In the genomic region with DNA sequence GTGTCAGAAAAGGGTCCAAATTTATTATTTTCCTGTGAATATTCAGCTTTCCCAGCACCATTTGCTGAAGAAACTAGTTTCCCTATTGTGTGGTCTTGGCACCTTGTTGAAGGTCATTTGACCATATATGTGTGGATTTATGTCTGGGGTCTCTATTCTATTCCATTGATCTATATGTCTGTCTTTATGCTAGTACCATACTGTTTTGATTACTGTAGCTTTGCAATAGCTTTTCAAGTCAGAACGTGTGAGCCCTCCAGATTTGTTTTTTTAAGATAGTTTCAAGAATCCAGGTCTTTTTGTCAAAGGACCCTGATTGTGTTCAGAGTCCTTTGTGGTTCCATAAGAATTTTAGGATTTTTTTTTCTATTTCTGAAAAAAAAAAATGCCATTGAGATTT, we compare ENCODE assay signal across 3 cellular contexts.
A peak's percentile ranks its signal among the peaks of the same experiment; 100 is the strongest.
TF ChIP-seq lines count a peak whose summit lies in the region.

No MANE protein-coding gene starts in this region.

TF ChIP-seq in HCT116, 20 proteins besides CTCF, POLR2A, EP300 and RAD21:
- no peak for TF ChIP-seq EGR1 (IDR thresholded peaks at IDR 0.05; ENCODE audit: low read depth)
- TF ChIP-seq CBX3 (IDR thresholded peaks at IDR 0.05; ENCODE audit: low read depth) = peak; percentile 25; the same call in 1 of the 2 replicates

TF ChIP-seq in WTC11, 78 proteins besides CTCF, POLR2A, EP300 and RAD21:
- no peak for TF ChIP-seq ZNF317 (CRISPR knock-in tag; IDR thresholded peaks at IDR 0.05; ENCODE audit: borderline replicate concordance, low read depth)
- TF ChIP-seq, protein P1, sequence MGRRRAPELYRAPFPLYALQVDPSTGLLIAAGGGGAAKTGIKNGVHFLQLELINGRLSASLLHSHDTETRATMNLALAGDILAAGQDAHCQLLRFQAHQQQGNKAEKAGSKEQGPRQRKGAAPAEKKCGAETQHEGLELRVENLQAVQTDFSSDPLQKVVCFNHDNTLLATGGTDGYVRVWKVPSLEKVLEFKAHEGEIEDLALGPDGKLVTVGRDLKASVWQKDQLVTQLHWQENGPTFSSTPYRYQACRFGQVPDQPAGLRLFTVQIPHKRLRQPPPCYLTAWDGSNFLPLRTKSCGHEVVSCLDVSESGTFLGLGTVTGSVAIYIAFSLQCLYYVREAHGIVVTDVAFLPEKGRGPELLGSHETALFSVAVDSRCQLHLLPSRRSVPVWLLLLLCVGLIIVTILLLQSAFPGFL (CRISPR knock-in tag; IDR thresholded peaks at IDR 0.05; ENCODE audit: borderline replicate concordance) = no peak
- TF ChIP-seq GTF2I (CRISPR knock-in tag; conservative IDR thresholded peaks at IDR 0.05) = 0 out of 2 replicates have a peak, but pooled peaks have one; percentile 41
- TF ChIP-seq, protein P2, sequence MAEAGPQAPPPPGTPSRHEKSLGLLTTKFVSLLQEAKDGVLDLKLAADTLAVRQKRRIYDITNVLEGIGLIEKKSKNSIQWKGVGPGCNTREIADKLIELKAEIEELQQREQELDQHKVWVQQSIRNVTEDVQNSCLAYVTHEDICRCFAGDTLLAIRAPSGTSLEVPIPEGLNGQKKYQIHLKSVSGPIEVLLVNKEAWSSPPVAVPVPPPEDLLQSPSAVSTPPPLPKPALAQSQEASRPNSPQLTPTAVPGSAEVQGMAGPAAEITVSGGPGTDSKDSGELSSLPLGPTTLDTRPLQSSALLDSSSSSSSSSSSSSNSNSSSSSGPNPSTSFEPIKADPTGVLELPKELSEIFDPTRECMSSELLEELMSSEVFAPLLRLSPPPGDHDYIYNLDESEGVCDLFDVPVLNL (CRISPR knock-in tag; IDR thresholded peaks at IDR 0.05; ENCODE audit: borderline replicate concordance, low read depth) = no peak

TF ChIP-seq in K562, 482 proteins besides CTCF, POLR2A, EP300 and RAD21:
- TF ChIP-seq YY1 (IDR thresholded peaks at IDR 0.05; ENCODE audit: borderline replicate concordance in 1 of 3, control insufficient read depth in 1 of 3, extremely low read depth in 1 of 3, insufficient read depth in 3 of 3, insufficient read length in 1 of 3, insufficient replicate concordance in 2 of 3, low read depth in 1 of 3, low read length in 2 of 3) (no peak), THRAP3 (IDR thresholded peaks at IDR 0.05; ENCODE audit: borderline replicate concordance) (no peak), RBM25 (IDR thresholded peaks at IDR 0.05; ENCODE audit: low read depth, low read length, severe bottlenecking) (peak; percentile 66)
- TF ChIP-seq, protein P3, sequence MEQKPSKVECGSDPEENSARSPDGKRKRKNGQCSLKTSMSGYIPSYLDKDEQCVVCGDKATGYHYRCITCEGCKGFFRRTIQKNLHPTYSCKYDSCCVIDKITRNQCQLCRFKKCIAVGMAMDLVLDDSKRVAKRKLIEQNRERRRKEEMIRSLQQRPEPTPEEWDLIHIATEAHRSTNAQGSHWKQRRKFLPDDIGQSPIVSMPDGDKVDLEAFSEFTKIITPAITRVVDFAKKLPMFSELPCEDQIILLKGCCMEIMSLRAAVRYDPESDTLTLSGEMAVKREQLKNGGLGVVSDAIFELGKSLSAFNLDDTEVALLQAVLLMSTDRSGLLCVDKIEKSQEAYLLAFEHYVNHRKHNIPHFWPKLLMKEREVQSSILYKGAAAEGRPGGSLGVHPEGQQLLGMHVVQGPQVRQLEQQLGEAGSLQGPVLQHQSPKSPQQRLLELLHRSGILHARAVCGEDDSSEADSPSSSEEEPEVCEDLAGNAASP (IDR thresholded peaks at IDR 0.05) = no peak
TF ChIP-seq in K562: peak in this region for 1.
